ENCODE assay signal across 9 cellular contexts in the genomic region with DNA sequence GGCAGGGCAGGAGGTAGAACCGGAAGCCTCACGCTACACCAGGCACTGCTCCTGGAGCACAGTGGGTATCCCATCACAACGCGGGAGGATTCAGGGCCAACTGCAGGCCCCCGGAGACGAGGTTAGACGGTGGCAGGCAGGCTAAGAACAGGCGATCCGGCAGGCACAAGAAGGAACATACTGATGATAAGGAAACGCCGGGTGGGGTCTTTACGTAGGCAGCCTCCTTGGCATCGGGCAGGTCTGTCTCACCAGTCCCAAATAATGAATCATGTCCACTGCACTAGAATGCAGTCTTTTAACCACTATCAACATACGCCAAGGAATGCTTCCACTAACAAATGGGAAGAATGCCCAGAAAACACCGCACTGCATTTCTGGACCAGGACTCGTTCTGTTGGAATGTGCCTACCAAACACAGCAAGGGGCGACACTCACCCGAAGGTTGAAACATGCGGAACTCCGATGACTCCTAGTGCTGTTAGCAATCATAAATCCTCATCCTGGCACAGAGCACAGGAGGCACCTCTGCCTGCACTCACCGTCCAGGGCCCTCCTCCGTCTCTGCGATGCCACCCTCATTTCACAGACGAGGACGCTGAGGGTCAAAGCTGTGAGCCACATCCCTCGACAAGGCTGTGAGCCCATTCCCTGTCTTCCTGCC. TPM values are rescaled to one million over a fixed set of nuclear protein-coding genes. Genes with fewer than 3 reads are reported as not detected.
DNase-seq lines count a peak whose midpoint lies in the region; ATAC-seq and TF ChIP-seq lines count a peak whose summit lies in the region.
"Had no signal": no experiment of that assay in that cellular context is flagged by ENCODE, and none has a peak within 500 bp of the region (broad histone marks: within the 10 kb centered on the region; RNA-seq: fewer than 3 reads in every experiment).

No MANE protein-coding gene starts in this region.

- H3K27me3 Mint-ChIP-seq in GM23338 (ENCODE audit: insufficient read depth, low read depth, poor library complexity), result peaks cover 19% of the 10 kb centered on the region
- H3K27me3 Mint-ChIP-seq in naive thymus-derived CD4-positive, alpha-beta T cell, result no peaks in the 10 kb centered on the region

- H3K9me3 Mint-ChIP-seq in GM23338, result no peaks in the 10 kb centered on the region
- no peaks in the 10 kb centered on the region for H3K9me3 Mint-ChIP-seq in naive thymus-derived CD4-positive, alpha-beta T cell

- peak overlapping the region in 11 of 12 donors; percentile 3 to 77 (median 42) for H3K27ac ChIP-seq in heart left ventricle
- no peak overlapping the region for H3K27ac ChIP-seq in GM23338 (ENCODE audit: low read depth)
- H3K27ac ChIP-seq in naive thymus-derived CD4-positive, alpha-beta T cell (ENCODE audit: low read depth, low read length), result no peak overlapping the region
- H3K27ac ChIP-seq: KMS-11 had no signal

- CTCF ChIA-PET in naive thymus-derived CD4-positive, alpha-beta T cell (lab: Charles Lee), result no interaction called here

- H3K4me1 ChIP-seq in adipocyte (ENCODE audit: control insufficient read depth, insufficient read depth, low read length) (peaks cover 23% of the 10 kb centered on the region), heart left ventricle (peaks cover 0 to 44% (median 9%) of the 10 kb centered on the region in 12 donors), GM23338 (ENCODE audit: insufficient read depth) (peaks cover 5% of the 10 kb centered on the region; the same call in 1 of the 2 replicates)
- H3K4me1 ChIP-seq in naive thymus-derived CD4-positive, alpha-beta T cell (ENCODE audit: control insufficient read depth in 2 of 2, insufficient read depth in 2 of 2, low read length in 2 of 2), result no peaks in the 10 kb centered on the region

- H3F3A ChIP-seq in GM23338 (replicated peaks; ENCODE audit: low read depth), result no peaks in the 10 kb centered on the region

- H3K4me3 Mint-ChIP-seq in GM23338, result no peak overlapping the region
- H3K4me3 Mint-ChIP-seq in naive thymus-derived CD4-positive, alpha-beta T cell, result no peak overlapping the region

- peaks cover 5% of the 10 kb centered on the region for H3K36me3 ChIP-seq in adipocyte (ENCODE audit: control insufficient read depth, insufficient read depth, low read length, severe bottlenecking)
- peaks cover 0 to 10% (median 0%) of the 10 kb centered on the region in 9 donors for H3K36me3 ChIP-seq in heart left ventricle
- H3K36me3 ChIP-seq in GM23338 (ENCODE audit: insufficient read depth), result no peaks in the 10 kb centered on the region
- H3K36me3 ChIP-seq in naive thymus-derived CD4-positive, alpha-beta T cell (ENCODE audit: control insufficient read depth in 2 of 3, insufficient read depth in 3 of 3, low read length in 3 of 3), result peaks cover 0 to 9% (median 3%) of the 10 kb centered on the region in 3 experiments

- peak; percentile 65 to 75 (median 70) for ATAC-seq in heart left ventricle
- ATAC-seq in GM23338, result no peak
- no peak for ATAC-seq in naive thymus-derived CD4-positive, alpha-beta T cell

- H3K9me3 ChIP-seq in adipocyte (ENCODE audit: control insufficient read depth, low read length) (no peaks in the 10 kb centered on the region), heart left ventricle (no peaks in the 10 kb centered on the region)
- no peaks in the 10 kb centered on the region for H3K9me3 ChIP-seq in naive thymus-derived CD4-positive, alpha-beta T cell (ENCODE audit: control insufficient read depth in 2 of 3, low read length in 3 of 3)

- no peaks in the 10 kb centered on the region for H3K27me3 ChIP-seq in adipocyte (replicated peaks; ENCODE audit: control insufficient read depth, insufficient read depth, low read length)
- H3K27me3 ChIP-seq in heart left ventricle, result no peaks in the 10 kb centered on the region
- no peaks in the 10 kb centered on the region for H3K27me3 ChIP-seq in GM23338 (ENCODE audit: insufficient read depth)
- no peaks in the 10 kb centered on the region for H3K27me3 ChIP-seq in naive thymus-derived CD4-positive, alpha-beta T cell (ENCODE audit: control insufficient read depth in 2 of 2, insufficient read depth in 2 of 2, low read length in 2 of 2)

- peak; percentile 92 for DNase-seq in GM03348 (ENCODE audit: low spot score)
- DNase-seq in adipocyte (ENCODE audit: low read depth), result peak; percentile 98
- DNase-seq in heart left ventricle, result peak in 2 of 5 donors; percentile 36 to 61
- peak; percentile 97 for DNase-seq in retinal pigment epithelial cell (ENCODE audit: low read depth)
- DNase-seq in GM23338 (ENCODE audit: low spot score), result no peak
- no peak for DNase-seq in activated CD4-positive, CD25-positive, alpha-beta regulatory T cell treated with anti-CD3 and anti-CD28 coated beads, Interleukin-2, amount 50 U/mL, for 72 hours
- no peak for DNase-seq in naive thymus-derived CD4-positive, alpha-beta T cell
- no peak for DNase-seq in NOMO-1 treated with dmso at 0.1 percent for 144 hours (lab: John Stamatoyannopoulos, UW; ENCODE audit: unreplicated experiment)

- H3K27ac Mint-ChIP-seq in GM23338, result no peak overlapping the region
- H3K27ac Mint-ChIP-seq in naive thymus-derived CD4-positive, alpha-beta T cell, result no peak overlapping the region

- no peaks in the 10 kb centered on the region for H3K79me2 ChIP-seq in GM23338 (replicated peaks; ENCODE audit: insufficient read depth)

- peak overlapping the region; percentile 77 for H3K9ac ChIP-seq in adipocyte (ENCODE audit: low read length)
- H3K9ac ChIP-seq: KMS-11 had no signal

- intact Hi-C loops in heart left ventricle (cut with DNase I), result no loop called here
- intact Hi-C loops in naive thymus-derived CD4-positive, alpha-beta T cell (cut with micrococcal nuclease), result no loop called here

- no peaks in the 10 kb centered on the region; the same call in none of the 2 replicates for H4K20me1 ChIP-seq in GM23338 (replicated peaks; ENCODE audit: insufficient read depth)

- POLR2A ChIA-PET in naive thymus-derived CD4-positive, alpha-beta T cell (lab: Charles Lee), result no interaction called here

- TF ChIP-seq POLR2A in heart left ventricle (IDR thresholded peaks at IDR 0.05), result no peak

- H3K4me1 Mint-ChIP-seq in GM23338, result peaks cover 33% of the 10 kb centered on the region
- peaks cover 0 to 30% (median 25%) of the 10 kb centered on the region in 7 donors for H3K4me1 Mint-ChIP-seq in naive thymus-derived CD4-positive, alpha-beta T cell

- TF ChIP-seq CTCF in heart left ventricle (IDR thresholded peaks at IDR 0.05) (no peak), retinal pigment epithelial cell (conservative IDR thresholded peaks at IDR 0.05; ENCODE audit: low read depth, low read length) (peak; percentile 16), GM23338 (conservative IDR thresholded peaks at IDR 0.05; ENCODE audit: low read depth in 2 of 2) (no peak)

- no peak overlapping the region for H3K4me2 ChIP-seq in GM23338
- H3K4me2 ChIP-seq: KMS-11 had no signal

- 51 to 65% (median 54%) methylated on average over 26 of the region's 26 CpGs for WGBS in heart left ventricle, 4 donors

- peaks cover 5% of the 10 kb centered on the region; the same call in 2 of the 3 replicates for H3K36me3 Mint-ChIP-seq in GM23338 (ENCODE audit: low read depth)
- H3K36me3 Mint-ChIP-seq in naive thymus-derived CD4-positive, alpha-beta T cell, result peaks cover 0 to 33% (median 0%) of the 10 kb centered on the region in 5 donors

- H3K4me3 ChIP-seq in adipocyte (ENCODE audit: low read length) (peak overlapping the region; percentile 65), heart left ventricle (peak overlapping the region in 6 of 12 donors; percentile 3 to 28 (median 20)), retinal pigment epithelial cell (ENCODE audit: low read length) (no peak overlapping the region), GM23338 (no peak overlapping the region)
- H3K4me3 ChIP-seq in naive thymus-derived CD4-positive, alpha-beta T cell (ENCODE audit: low read length), result no peak overlapping the region

- no peak overlapping the region for H2AFZ ChIP-seq in GM23338

- H3K9me2 ChIP-seq in GM23338 (ENCODE audit: insufficient read depth), result no peaks in the 10 kb centered on the region

TF ChIP-seq in GM23338, 12 proteins besides CTCF, POLR2A, EP300 and RAD21 (continues in another document):
- TF ChIP-seq JUNB (IDR thresholded peaks at IDR 0.05; ENCODE audit: unreplicated experiment) (no peak), NANOG (IDR thresholded peaks at IDR 0.05; ENCODE audit: borderline replicate concordance) (no peak), STAT1 (IDR thresholded peaks at IDR 0.05; ENCODE audit: unreplicated experiment) (no peak), POLR2AphosphoS5 (IDR thresholded peaks at IDR 0.05; ENCODE audit: low read depth) (no peak), EZH2phosphoT487 (IDR thresholded peaks at IDR 0.05; ENCODE audit: unreplicated experiment) (no peak), EZH2 (IDR thresholded peaks at IDR 0.05; ENCODE audit: low read depth, unreplicated experiment) (no peak)
- TF ChIP-seq, protein P1, sequence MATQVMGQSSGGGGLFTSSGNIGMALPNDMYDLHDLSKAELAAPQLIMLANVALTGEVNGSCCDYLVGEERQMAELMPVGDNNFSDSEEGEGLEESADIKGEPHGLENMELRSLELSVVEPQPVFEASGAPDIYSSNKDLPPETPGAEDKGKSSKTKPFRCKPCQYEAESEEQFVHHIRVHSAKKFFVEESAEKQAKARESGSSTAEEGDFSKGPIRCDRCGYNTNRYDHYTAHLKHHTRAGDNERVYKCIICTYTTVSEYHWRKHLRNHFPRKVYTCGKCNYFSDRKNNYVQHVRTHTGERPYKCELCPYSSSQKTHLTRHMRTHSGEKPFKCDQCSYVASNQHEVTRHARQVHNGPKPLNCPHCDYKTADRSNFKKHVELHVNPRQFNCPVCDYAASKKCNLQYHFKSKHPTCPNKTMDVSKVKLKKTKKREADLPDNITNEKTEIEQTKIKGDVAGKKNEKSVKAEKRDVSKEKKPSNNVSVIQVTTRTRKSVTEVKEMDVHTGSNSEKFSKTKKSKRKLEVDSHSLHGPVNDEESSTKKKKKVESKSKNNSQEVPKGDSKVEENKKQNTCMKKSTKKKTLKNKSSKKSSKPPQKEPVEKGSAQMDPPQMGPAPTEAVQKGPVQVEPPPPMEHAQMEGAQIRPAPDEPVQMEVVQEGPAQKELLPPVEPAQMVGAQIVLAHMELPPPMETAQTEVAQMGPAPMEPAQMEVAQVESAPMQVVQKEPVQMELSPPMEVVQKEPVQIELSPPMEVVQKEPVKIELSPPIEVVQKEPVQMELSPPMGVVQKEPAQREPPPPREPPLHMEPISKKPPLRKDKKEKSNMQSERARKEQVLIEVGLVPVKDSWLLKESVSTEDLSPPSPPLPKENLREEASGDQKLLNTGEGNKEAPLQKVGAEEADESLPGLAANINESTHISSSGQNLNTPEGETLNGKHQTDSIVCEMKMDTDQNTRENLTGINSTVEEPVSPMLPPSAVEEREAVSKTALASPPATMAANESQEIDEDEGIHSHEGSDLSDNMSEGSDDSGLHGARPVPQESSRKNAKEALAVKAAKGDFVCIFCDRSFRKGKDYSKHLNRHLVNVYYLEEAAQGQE (IDR thresholded peaks at IDR 0.05; ENCODE audit: unreplicated experiment), result no peak

RNA-seq across cellular contexts. Expression of a gene that starts 35.2 kb away (rescaled TPM):
- total RNA-seq in heart left ventricle, result 10 to 100 TPM; 10.1 to 24.8 (median 14.6) TPM
- polyA plus RNA-seq in heart left ventricle, result 1 to 10 TPM; 4.8 to 4.9 TPM
- 13.5 and 24.2 TPM in 2 replicates for total RNA-seq in GM23338 (2014; rRNA removed; shearing (Covaris generic))
- polyA plus RNA-seq in GM23338 (2016; fragmentation: Nextera tagmentation; extraction: Ambion mirVana), result 11.9 and 12.2 TPM in 2 replicates
- total RNA-seq in naive thymus-derived CD4-positive, alpha-beta T cell, result 10 to 100 TPM in 4 of 5 experiments, 1 to 10 TPM in 1; 1.9 to 60.4 (median 22.6) TPM
- 1 to 10 TPM; 3.5 to 5.4 TPM for polyA plus RNA-seq in naive thymus-derived CD4-positive, alpha-beta T cell

Comparison
In these comparisons a context has a peak if more than half of its experiments do, and no peak if none do; other contexts are left out.
1. DNase-seq: peak in GM03348 (single experiment), adipocyte (single experiment) and retinal pigment epithelial cell (single experiment); none in GM23338 (single experiment), activated CD4-positive, CD25-positive, alpha-beta regulatory T cell treated with anti-CD3 and anti-CD28 coated beads, Interleukin-2, amount 50 U/mL, for 72 hours (single experiment), naive thymus-derived CD4-positive, alpha-beta T cell (0 of 9) and NOMO-1 treated with dmso at 0.1 percent for 144 hours (single experiment).
2. ATAC-seq: peak in heart left ventricle (4 of 4); none in GM23338 (single experiment) and naive thymus-derived CD4-positive, alpha-beta T cell (single experiment).
3. H3K27ac ChIP-seq: peak in heart left ventricle (11 of 12); none in GM23338 (single experiment) and naive thymus-derived CD4-positive, alpha-beta T cell (single experiment).